Comparison of ENCODE assay signal across 8 cellular contexts in the genomic region with DNA sequence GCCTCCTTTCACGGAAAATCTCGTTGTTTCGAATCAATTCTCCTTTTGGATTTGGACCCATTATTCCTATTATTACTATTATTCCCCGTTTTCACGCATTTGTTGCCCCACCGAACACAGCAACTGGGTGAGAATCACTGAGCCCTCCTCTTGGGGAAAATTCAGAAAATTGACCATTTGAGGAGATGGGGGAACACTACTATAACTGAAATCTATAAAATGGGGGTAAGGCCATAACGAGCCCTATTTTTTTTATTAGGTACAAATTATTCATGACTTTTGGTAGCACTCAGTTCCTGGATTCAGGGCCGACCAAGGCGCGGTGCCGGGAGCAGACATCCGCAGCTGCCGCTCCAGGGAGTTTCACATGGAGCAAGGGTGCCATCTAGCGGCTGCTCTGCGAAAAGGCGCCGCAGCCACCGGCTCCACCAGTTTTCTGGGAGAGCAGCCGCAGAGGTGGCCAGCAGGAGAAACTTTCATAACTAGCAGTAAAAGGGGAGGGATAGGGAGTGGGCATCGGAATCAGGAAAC. TPM values are rescaled to one million over a fixed set of nuclear protein-coding genes. Genes with fewer than 3 reads are reported as not detected.
DNase-seq lines count a peak whose midpoint lies in the region; ATAC-seq and TF ChIP-seq lines count a peak whose summit lies in the region.

No MANE protein-coding gene starts in this region.

- peak overlapping the region; percentile 38 for H3K27ac Mint-ChIP-seq in activated T-cell treated with anti-CD3 and anti-CD28 coated beads, Interleukin-2, amount 50 U/mL, for 24 hours
- H3K27ac Mint-ChIP-seq in naive thymus-derived CD4-positive, alpha-beta T cell = peak overlapping the region in 3 of 9 donors; percentile 74 to 83 (median 81)

- CTCF ChIA-PET in Panc1 (lab: Charles Lee) = interaction anchor here (0.6 to 1.8 kb wide), 10 partner anchors 14 to 593 kb away, joined by 3 to 10 read pairs (median 5); a partner anchor contains a TSS
- CTCF ChIA-PET in naive thymus-derived CD4-positive, alpha-beta T cell (lab: Charles Lee) = interaction anchor here (0.6 to 2.6 kb wide), 14 partner anchors 9 to 593 kb away, joined by 3 to 7 read pairs (median 4); a partner anchor contains a TSS

- ATAC-seq in Panc1 (peak; percentile 60), esophagus mucosa (peak; percentile 85)
- ATAC-seq in naive thymus-derived CD4-positive, alpha-beta T cell = peak; percentile 90

- peaks cover 99% of the 10 kb centered on the region for H3K27me3 Mint-ChIP-seq in activated T-cell treated with anti-CD3 and anti-CD28 coated beads, Interleukin-2, amount 50 U/mL, for 24 hours
- peaks cover 90 to 98% (median 92%) of the 10 kb centered on the region in 5 donors for H3K27me3 Mint-ChIP-seq in naive thymus-derived CD4-positive, alpha-beta T cell

- POLR2A ChIA-PET in Panc1 (lab: Charles Lee) = interaction anchor here (0.8 kb wide), 1 partner anchor 60 kb away, joined by 4 read pairs; no protein-coding TSS in a partner anchor
- POLR2A ChIA-PET in naive thymus-derived CD4-positive, alpha-beta T cell (lab: Charles Lee) = interaction anchor here (0.6 to 1.0 kb wide), 3 partner anchors 11 to 524 kb away, joined by 3 to 5 read pairs (median 4); no protein-coding TSS in a partner anchor

- peak; percentile 100 for TF ChIP-seq CTCF in Panc1 (IDR thresholded peaks at IDR 0.05)

- peak overlapping the region; percentile 99 for H3K27ac ChIP-seq in Panc1 (ENCODE audit: low read length)
- H3K27ac ChIP-seq in naive thymus-derived CD4-positive, alpha-beta T cell (ENCODE audit: low read depth, low read length) = no peak overlapping the region

- no peaks in the 10 kb centered on the region for H3K27me3 ChIP-seq in Panc1 (ENCODE audit: control insufficient read depth, insufficient read depth, low read length)
- H3K27me3 ChIP-seq in naive thymus-derived CD4-positive, alpha-beta T cell (ENCODE audit: control insufficient read depth in 2 of 2, insufficient read depth in 2 of 2, low read length in 2 of 2) = peaks cover 35 to 59% of the 10 kb centered on the region in 2 donors

- peaks cover 40% of the 10 kb centered on the region for H3K4me1 Mint-ChIP-seq in activated T-cell treated with anti-CD3 and anti-CD28 coated beads, Interleukin-2, amount 50 U/mL, for 24 hours (ENCODE audit: low read depth)
- H3K4me1 Mint-ChIP-seq in naive thymus-derived CD4-positive, alpha-beta T cell = peaks cover 26 to 48% (median 36%) of the 10 kb centered on the region in 7 donors

- DNase-seq in CMK (ENCODE audit: low read depth) = peak; percentile 49
- peak in 67 of 76 experiments; percentile 9 to 86 (median 67) for DNase-seq in HUDEP-2 (lab: John Stamatoyannopoulos, UW; ENCODE audit: unreplicated experiment in 76 of 76)
- DNase-seq in Panc1 (ENCODE audit: low read depth, low spot score) = no peak
- peak; percentile 90 for DNase-seq in activated T-cell treated with anti-CD3 and anti-CD28 coated beads, Interleukin-2, amount 50 U/mL, for 24 hours
- DNase-seq in naive thymus-derived CD4-positive, alpha-beta T cell = peak; percentile 62 to 86 (median 74)
- DNase-seq in stimulated activated CD8-positive, alpha-beta memory T cell treated with anti-CD3 and anti-CD28 coated beads, Interleukin-7, amount 100 ng/mL, for 4 hours (ENCODE audit: low read depth in 2 of 2) = peak; percentile 54 to 65
- no peak for DNase-seq in cortex of kidney (lab: John Stamatoyannopoulos, UW)

- peak overlapping the region; percentile 68 to 71 for H3K4me3 ChIP-seq in Panc1 (ENCODE audit: low read depth in 2 of 2, low read length in 2 of 2)
- no peak overlapping the region for H3K4me3 ChIP-seq in naive thymus-derived CD4-positive, alpha-beta T cell (ENCODE audit: low read length)

- no peaks in the 10 kb centered on the region for H3K9me3 Mint-ChIP-seq in activated T-cell treated with anti-CD3 and anti-CD28 coated beads, Interleukin-2, amount 50 U/mL, for 24 hours
- H3K9me3 Mint-ChIP-seq in naive thymus-derived CD4-positive, alpha-beta T cell = peaks cover 0 to 3% (median 0%) of the 10 kb centered on the region in 11 donors

- in situ Hi-C loops in Panc1 (cut with HindIII; ENCODE audit: low pct_unique_long_range_greater_than_20kb, low sequenced_read_pairs) = loop anchor here (5.0 kb wide), 1 partner anchor 61 kb away; no protein-coding TSS in a partner anchor

- H3K4me3 Mint-ChIP-seq in activated T-cell treated with anti-CD3 and anti-CD28 coated beads, Interleukin-2, amount 50 U/mL, for 24 hours = peak overlapping the region; percentile 15
- peak overlapping the region in 9 of 10 donors; percentile 12 to 53 (median 40) for H3K4me3 Mint-ChIP-seq in naive thymus-derived CD4-positive, alpha-beta T cell

- no TSS peak for BruUV-seq in Panc1 (replicated peaks; lab: Mats Ljungman, UMichigan)

- no peaks in the 10 kb centered on the region for H3K36me3 ChIP-seq in Panc1 (ENCODE audit: control insufficient read depth, insufficient read depth, low read length)
- H3K36me3 ChIP-seq in naive thymus-derived CD4-positive, alpha-beta T cell (ENCODE audit: control insufficient read depth in 2 of 3, insufficient read depth in 3 of 3, low read length in 3 of 3) = no peaks in the 10 kb centered on the region

- H3K9me3 ChIP-seq in Panc1 (ENCODE audit: control insufficient read depth, insufficient read depth, low read depth, low read length) = no peaks in the 10 kb centered on the region
- H3K9me3 ChIP-seq in naive thymus-derived CD4-positive, alpha-beta T cell (ENCODE audit: control insufficient read depth in 2 of 3, low read length in 3 of 3) = no peaks in the 10 kb centered on the region

- intact Hi-C loops in Panc1 (cut with micrococcal nuclease; ENCODE audit: unreplicated experiment) = loop anchor here (2.0 to 10.0 kb wide), 3 partner anchors 64 to 594 kb away; no protein-coding TSS in a partner anchor
- intact Hi-C loops in naive thymus-derived CD4-positive, alpha-beta T cell (cut with micrococcal nuclease) = loop anchor here (1.0 to 10.0 kb wide), 8 partner anchors 355 to 1346 kb away; a partner anchor contains a TSS

- peaks cover 64% of the 10 kb centered on the region for H3K4me1 ChIP-seq in Panc1 (ENCODE audit: control insufficient read depth, insufficient read depth, low read length)
- H3K4me1 ChIP-seq in naive thymus-derived CD4-positive, alpha-beta T cell (ENCODE audit: control insufficient read depth in 2 of 2, insufficient read depth in 2 of 2, low read length in 2 of 2) = peaks cover 19 to 23% of the 10 kb centered on the region in 2 donors

- H3K36me3 Mint-ChIP-seq in activated T-cell treated with anti-CD3 and anti-CD28 coated beads, Interleukin-2, amount 50 U/mL, for 24 hours (ENCODE audit: low read depth) = no peaks in the 10 kb centered on the region
- H3K36me3 Mint-ChIP-seq in naive thymus-derived CD4-positive, alpha-beta T cell = peaks cover 0 to 3% (median 0%) of the 10 kb centered on the region in 5 donors

RNA-seq across cellular contexts. Expression of a gene that starts 3.3 kb away (rescaled TPM):
- 45.9 TPM for total RNA-seq in Panc1 (2021; ENCODE audit: unreplicated experiment)
- polyA plus RNA-seq in Panc1 (2012; ENCODE audit: insufficient read length) = 47.8 TPM
- total RNA-seq in esophagus mucosa = not detected
- total RNA-seq in naive thymus-derived CD4-positive, alpha-beta T cell = not detected
- polyA plus RNA-seq in naive thymus-derived CD4-positive, alpha-beta T cell = not detected

RNA-seq across cellular contexts. Expression of a gene that starts 7.6 kb away (rescaled TPM):
- total RNA-seq in Panc1 (2021; ENCODE audit: unreplicated experiment) (44.0 TPM), esophagus mucosa (2.1 TPM)
- polyA plus RNA-seq in Panc1 (2012; ENCODE audit: insufficient read length) = 36.5 TPM
- under 1 TPM in 1 of 5 experiments, not detected in 4; 0.31 TPM for total RNA-seq in naive thymus-derived CD4-positive, alpha-beta T cell
- not detected for polyA plus RNA-seq in naive thymus-derived CD4-positive, alpha-beta T cell

RNA-seq across cellular contexts. Expression of a gene that starts 7.7 kb away (rescaled TPM):
- total RNA-seq in Panc1 (2021; ENCODE audit: unreplicated experiment) (65.9 TPM), esophagus mucosa (not detected)
- 83.0 TPM for polyA plus RNA-seq in Panc1 (2012; ENCODE audit: insufficient read length)
- total RNA-seq in naive thymus-derived CD4-positive, alpha-beta T cell = under 1 TPM in 3 of 5 experiments, not detected in 2; 0.12 to 0.24 (median 0.16) TPM
- not detected for polyA plus RNA-seq in naive thymus-derived CD4-positive, alpha-beta T cell

RNA-seq across cellular contexts. Expression of a gene that starts 13.6 kb away (rescaled TPM):
- 196 TPM for total RNA-seq in Panc1 (2021; ENCODE audit: unreplicated experiment)
- 167 TPM for polyA plus RNA-seq in Panc1 (2012; ENCODE audit: insufficient read length)
- 0.28 TPM for total RNA-seq in esophagus mucosa
- under 1 TPM in 1 of 5 experiments, not detected in 4; 0.34 TPM for total RNA-seq in naive thymus-derived CD4-positive, alpha-beta T cell
- polyA plus RNA-seq in naive thymus-derived CD4-positive, alpha-beta T cell = not detected

RNA-seq across cellular contexts. Expression of a gene that starts 24.9 kb away (rescaled TPM):
- total RNA-seq in Panc1 (2021; ENCODE audit: unreplicated experiment) (67.2 TPM), esophagus mucosa (0.16 TPM)
- 64.4 TPM for polyA plus RNA-seq in Panc1 (2012; ENCODE audit: insufficient read length)
- not detected for total RNA-seq in naive thymus-derived CD4-positive, alpha-beta T cell
- polyA plus RNA-seq in naive thymus-derived CD4-positive, alpha-beta T cell = not detected

Comparison
In these comparisons a context has a peak if more than half of its experiments do, and no peak if none do; other contexts are left out.
1. DNase-seq: peak in CMK (single experiment), HUDEP-2 (67 of 76), activated T-cell treated with anti-CD3 and anti-CD28 coated beads, Interleukin-2, amount 50 U/mL, for 24 hours (single experiment), naive thymus-derived CD4-positive, alpha-beta T cell (9 of 9) and stimulated activated CD8-positive, alpha-beta memory T cell treated with anti-CD3 and anti-CD28 coated beads, Interleukin-7, amount 100 ng/mL, for 4 hours (2 of 2); none in Panc1 (single experiment) and cortex of kidney (single experiment).
2. RNA of a gene that starts 3.3 kb away (total RNA-seq): 45.9 TPM in Panc1 (single experiment); not detected in esophagus mucosa (single experiment) and not detected in naive thymus-derived CD4-positive, alpha-beta T cell; every median in the first group is over 10 times any median in the second.
3. RNA of a gene that starts 7.6 kb away (total RNA-seq): 44.0 TPM in Panc1 (single experiment); 2.1 TPM in esophagus mucosa (single experiment) and 0.31 TPM in naive thymus-derived CD4-positive, alpha-beta T cell; every median in the first group is over 10 times any median in the second.
4. RNA of a gene that starts 7.7 kb away (total RNA-seq): 65.9 TPM in Panc1 (single experiment); 0.12 to 0.24 TPM in naive thymus-derived CD4-positive, alpha-beta T cell and not detected in esophagus mucosa (single experiment); every median in the first group is over 10 times any median in the second.
5. Peak in every context shown above with its lines, with median percentiles within 50 percentile points of each other: ATAC-seq.